In genomic region chr19:53771133-53771532, GRCh38 we compare ENCODE assay signal across 15 cellular contexts. TPM values are rescaled to one million over a fixed set of nuclear protein-coding genes. Genes with fewer than 3 reads are reported as not detected.
DNase-seq lines count a peak whose midpoint lies in the region; ATAC-seq, FAIRE-seq and TF ChIP-seq lines count a peak whose summit lies in the region.
"Had no signal": no experiment of that assay in that cellular context is flagged by ENCODE, and none has a peak within 500 bp of the region (broad histone marks: within the 10 kb centered on the region; RNA-seq: fewer than 3 reads in every experiment).

No MANE protein-coding gene starts in this region.

- H3K27ac ChIP-seq in HUES48 (ENCODE audit: low read depth, low read length) (peak overlapping the region; percentile 42), K562 (ENCODE audit: extremely low read depth, low read depth, low read length) (no peak overlapping the region), A673 (ENCODE audit: low read depth, low read length, poor library complexity, severe bottlenecking) (no peak overlapping the region), left ventricle myocardium inferior (replicated peaks) (no peak overlapping the region)

- CTCF ChIA-PET in K562 (lab: Yijun Ruan, JAX; ENCODE audit: low intra/inter-chr PET ratio) = no interaction called here
- CTCF ChIA-PET in A673 (lab: Charles Lee) = no interaction called here

- BruUV-seq in K562 (replicated peaks; lab: Mats Ljungman, UMichigan) (no TSS peak), A673 (replicated peaks; lab: Mats Ljungman, UMichigan) (no TSS peak)

- H3K36me3 ChIP-seq in HUES48 (ENCODE audit: control insufficient read depth, insufficient read depth, low read length) = no peaks in the 10 kb centered on the region
- H3K36me3 ChIP-seq in K562 (ENCODE audit: control insufficient read depth, insufficient read depth, low read length) = no peaks in the 10 kb centered on the region
- no peaks in the 10 kb centered on the region for H3K36me3 ChIP-seq in A673 (ENCODE audit: insufficient read depth, low read length, poor library complexity, severe bottlenecking)
- H3K36me3 ChIP-seq in left ventricle myocardium inferior = no peaks in the 10 kb centered on the region
- H3K36me3 ChIP-seq: BE2C had no signal

- no peak for TF ChIP-seq POLR2A in K562 (conservative IDR thresholded peaks at IDR 0.05)

- DNase-seq in K562 (ENCODE audit: extremely low read depth in 1 of 4, low spot score in 3 of 4) (no peak), islet precursor cell (peak; percentile 67), type B pancreatic cell (ENCODE audit: extremely low spot score, unreplicated experiment) (no peak), A673 (ENCODE audit: low spot score) (no peak), cerebellar nuclear complex (lab: John Stamatoyannopoulos, UW) (no peak), left ventricle myocardium inferior (no peak)
- DNase-seq: BE2C; CD4-positive, alpha-beta memory T cell; H7; NCI-H1092; NCI-H345; NCI-H69; NK-92 treated with Interleukin-12 subunit alpha and Interleukin-12 subunit beta, amount 100 ng/mL, for 24 hours had no signal

- H3K4me3 Mint-ChIP-seq in type B pancreatic cell = peak overlapping the region; percentile 46
- H3K4me3 Mint-ChIP-seq: CD4-positive, alpha-beta memory T cell had no signal

- no peak for TF ChIP-seq EP300 in K562 (IDR thresholded peaks at IDR 0.05; ENCODE audit: low read length)

- in situ Hi-C loops in K562 (cut with MboI) = no loop called here

- H3K4me3 ChIP-seq in HUES48 (ENCODE audit: low read depth, low read length) (peak overlapping the region; percentile 33; the same call in 1 of the 2 replicates), K562 (no peak overlapping the region), A673 (ENCODE audit: low read depth, low read length, poor library complexity, severe bottlenecking) (no peak overlapping the region), left ventricle myocardium inferior (no peak overlapping the region)

- peak; percentile 6 for FAIRE-seq in K562 (lab: Jason Lieb, UNC)

- peaks cover 6% of the 10 kb centered on the region for H3K27me3 Mint-ChIP-seq in type B pancreatic cell

- peak overlapping the region; percentile 41; the same call in 1 of the 2 replicates for H3K9ac ChIP-seq in HUES48 (ENCODE audit: low read depth, low read length)
- no peak overlapping the region for H3K9ac ChIP-seq in K562 (ENCODE audit: insufficient read depth in 1 of 2, low read depth in 2 of 2, low read length in 2 of 2)

- H3K4me1 Mint-ChIP-seq in type B pancreatic cell (ENCODE audit: unreplicated experiment) = peaks cover 7% of the 10 kb centered on the region

- H3K4me1 ChIP-seq in HUES48 (ENCODE audit: control insufficient read depth, insufficient read depth, low read length) (peaks cover 32% of the 10 kb centered on the region), K562 (replicated peaks in 1 of 2; ENCODE audit: control insufficient read depth in 2 of 2, insufficient read depth in 2 of 2, low read length in 2 of 2) (peaks cover 5 to 15% of the 10 kb centered on the region in 2 experiments; a peak in 4 of 5 replicates), A673 (ENCODE audit: insufficient read depth, low read length, poor library complexity, severe bottlenecking) (no peaks in the 10 kb centered on the region), left ventricle myocardium inferior (no peaks in the 10 kb centered on the region)
- H3K4me1 ChIP-seq: BE2C had no signal

- H3K9me3 ChIP-seq in HUES48 (ENCODE audit: control insufficient read depth, insufficient read depth, low read length) (no peaks in the 10 kb centered on the region), K562 (replicated peaks; ENCODE audit: control insufficient read depth, insufficient read depth, low read depth, low read length) (no peaks in the 10 kb centered on the region), A673 (ENCODE audit: low read depth, low read length, poor library complexity, severe bottlenecking) (no peaks in the 10 kb centered on the region), left ventricle myocardium inferior (replicated peaks) (no peaks in the 10 kb centered on the region)
- H3K9me3 ChIP-seq: BE2C had no signal

- H2AFZ ChIP-seq in K562 (ENCODE audit: low read depth, low read length) = no peak overlapping the region

- intact Hi-C loops in K562 (cut with micrococcal nuclease) = no loop called here
- intact Hi-C loops in A673 (cut with micrococcal nuclease; ENCODE audit: unreplicated experiment) = no loop called here
- intact Hi-C loops in left ventricle myocardium inferior (cut with micrococcal nuclease) = no loop called here

- 9% methylated on average over 3 of the region's 4 CpGs for WGBS in K562 (ENCODE audit: insufficient coverage, low coverage, missing lambda C conversion rate)

- no peaks in the 10 kb centered on the region for H3K9me1 ChIP-seq in K562 (ENCODE audit: control insufficient read depth, insufficient read depth, low read length)

- no peak for ATAC-seq in K562

- H3K4me2 ChIP-seq in K562 (ENCODE audit: insufficient read depth, low read length) = no peak overlapping the region

- POLR2A ChIA-PET in K562 (lab: Yijun Ruan, JAX) = no interaction called here
- POLR2A ChIA-PET in A673 (lab: Charles Lee; ENCODE audit: low non-redundant PET) = no interaction called here

- H3K27ac Mint-ChIP-seq in type B pancreatic cell = peak overlapping the region; percentile 89
- H3K27ac Mint-ChIP-seq: CD4-positive, alpha-beta memory T cell had no signal

- TF ChIP-seq RAD21 in K562 (CRISPR knock-in tag; conservative IDR thresholded peaks at IDR 0.05 in 1 of 2, IDR thresholded peaks at IDR 0.05 in 1 of 2) = no peak

- H3K36me3 Mint-ChIP-seq in type B pancreatic cell = no peaks in the 10 kb centered on the region
- H3K36me3 Mint-ChIP-seq: CD4-positive, alpha-beta memory T cell had no signal

- H3K27me3 ChIP-seq in HUES48 (ENCODE audit: control insufficient read depth, insufficient read depth, low read length) (no peaks in the 10 kb centered on the region), K562 (ENCODE audit: control insufficient read depth in 2 of 2, insufficient read depth in 2 of 2, low read length in 2 of 2) (no peaks in the 10 kb centered on the region), A673 (replicated peaks; ENCODE audit: insufficient read depth, low read depth, low read length, poor library complexity) (peaks cover 4% of the 10 kb centered on the region), left ventricle myocardium inferior (ENCODE audit: low read depth) (peaks cover 55% of the 10 kb centered on the region)
- H3K27me3 ChIP-seq: BE2C had no signal

- no peak for TF ChIP-seq CTCF in K562 (IDR thresholded peaks at IDR 0.05 in 2 of 3, conservative IDR thresholded peaks at IDR 0.05 in 1 of 3; ENCODE audit: insufficient read depth in 2 of 3, low read depth in 1 of 3, low read length in 3 of 3)
- no peak for TF ChIP-seq CTCF in type B pancreatic cell (conservative IDR thresholded peaks at IDR 0.05)
- TF ChIP-seq CTCF in A673 (conservative IDR thresholded peaks at IDR 0.05; ENCODE audit: low read depth, low read length) = no peak
- no peak for TF ChIP-seq CTCF in left ventricle myocardium inferior (IDR thresholded peaks at IDR 0.05; ENCODE audit: borderline replicate concordance)

- H3K79me2 ChIP-seq in K562 (ENCODE audit: control insufficient read depth, insufficient read depth, low read length) = no peaks in the 10 kb centered on the region

- H4K20me1 ChIP-seq in K562 (replicated peaks; ENCODE audit: control insufficient read depth, insufficient read depth, low read length) = no peaks in the 10 kb centered on the region

- H3K9me3 Mint-ChIP-seq in type B pancreatic cell = no peaks in the 10 kb centered on the region

TF ChIP-seq in K562, 482 proteins besides CTCF, POLR2A, EP300 and RAD21:
- TF ChIP-seq, protein P1, sequence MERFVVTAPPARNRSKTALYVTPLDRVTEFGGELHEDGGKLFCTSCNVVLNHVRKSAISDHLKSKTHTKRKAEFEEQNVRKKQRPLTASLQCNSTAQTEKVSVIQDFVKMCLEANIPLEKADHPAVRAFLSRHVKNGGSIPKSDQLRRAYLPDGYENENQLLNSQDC (CRISPR knock-in tag; IDR thresholded peaks at IDR 0.05) = no peak
- no peak for TF ChIP-seq ZKSCAN3 (CRISPR knock-in tag; IDR thresholded peaks at IDR 0.05)
TF ChIP-seq in K562: peak in this region for 0.

RNA-seq across cellular contexts. Expression of gene NLRP12, which starts 53.0 kb away (rescaled TPM):
- not detected in 2 replicates for total RNA-seq in K562 (2011; cell fraction: chromatin; rRNA removed; ENCODE audit: low replicate concordance)
- not detected in 2 replicates for total RNA-seq in K562 (2011; cell fraction: nucleolus; rRNA removed)
- not detected in 2 replicates for total RNA-seq in K562 (2011; cell fraction: nucleoplasm; rRNA removed)
- total RNA-seq in K562 (2014; rRNA removed) (not detected in 2 replicates), K562 (2014; rRNA removed; fragmentation: Illumina TruSeq; extraction: Trizol) (not detected in 2 replicates), K562 (2015; rRNA removed; fragmentation: Illumina TruSeq; extraction: Trizol) (not detected in 2 replicates), K562 (2021) (0.04 TPM in 1 of 2 replicates, not detected in the other), type B pancreatic cell (ENCODE audit: low replicate concordance) (not detected in 2 replicates), A673 (2021) (not detected in 2 replicates), left ventricle myocardium inferior (0.22 TPM)
- polyA plus RNA-seq in K562 (2011; rRNA removed) (not detected in 2 replicates), K562 (2014; fragmentation: Illumina TruSeq; extraction: Trizol) (not detected in 2 replicates), K562 (2014; fragmentation: Nextera tagmentation; extraction: Ambion mirVana) (not detected), K562 (2014; rRNA removed) (0.03 TPM in 1 of 2 replicates, not detected in the other)
- not detected in 2 replicates for polyA plus RNA-seq in K562 (2011; cell fraction: cytosol; rRNA removed)
- polyA plus RNA-seq in K562 (2011; cell fraction: nucleus; rRNA removed) = 0.03 TPM in 1 of 2 replicates, not detected in the other
- 0.03 and 0.28 TPM in 2 replicates for polyA plus RNA-seq in K562 (2012)
- not detected in 2 replicates for polyA minus RNA-seq in K562 (2011; rRNA and poly(A)+ RNA removed)
- not detected in 2 replicates for polyA minus RNA-seq in K562 (2011; cell fraction: cytosol; rRNA and poly(A)+ RNA removed)
- polyA minus RNA-seq in K562 (2011; cell fraction: nucleus; rRNA and poly(A)+ RNA removed) = not detected in 2 replicates
- total RNA-seq: CD4-positive, alpha-beta memory T cell; Daoy had no signal
- polyA plus RNA-seq: CD4-positive, alpha-beta memory T cell had no signal
